8 cellular contexts compared by ENCODE assay signal in genomic region chr3:114362815-114363214, GRCh38.
A peak's percentile ranks its signal among the peaks of the same experiment; 100 is the strongest.
DNase-seq lines count a peak whose midpoint lies in the region; ATAC-seq and TF ChIP-seq lines count a peak whose summit lies in the region.

No MANE protein-coding gene starts in this region.

- peaks cover 0 to 25% (median 12%) of the 10 kb centered on the region in 4 donors for H3K4me1 ChIP-seq in stomach

- no peak overlapping the region for H3K27ac ChIP-seq in neural cell (ENCODE audit: low read length)
- no peak overlapping the region for H3K27ac ChIP-seq in stomach

- H2AFZ ChIP-seq in neural cell (ENCODE audit: low read depth, low read length): no peak overlapping the region

- H3F3A ChIP-seq in neural cell (ENCODE audit: insufficient read depth, low read length, poor library complexity, severe bottlenecking): no peaks in the 10 kb centered on the region

- no peaks in the 10 kb centered on the region for H3K79me2 ChIP-seq in neural cell (replicated peaks; ENCODE audit: insufficient read depth, low read length)

- 79 to 90% (median 86%) methylated on average over 1 of the region's 1 CpG for WGBS in stomach, 5 donors

- no peaks in the 10 kb centered on the region for H4K20me1 ChIP-seq in neural cell (ENCODE audit: insufficient read depth)

- H3K9me2 ChIP-seq in neural cell (ENCODE audit: insufficient read depth, low read length): no peaks in the 10 kb centered on the region

- H3K4me2 ChIP-seq in neural cell (ENCODE audit: low read length): no peak overlapping the region

- TF ChIP-seq EP300 in neural cell (conservative IDR thresholded peaks at IDR 0.05; ENCODE audit: poor library complexity, severe bottlenecking) (no peak), stomach (IDR thresholded peaks at IDR 0.05) (no peak)

- ATAC-seq in GM18502 (IDR thresholded peaks at IDR 0.05; ENCODE audit: poor library complexity, unreplicated experiment) (peak; percentile 55), HG02884 (IDR thresholded peaks at IDR 0.05; ENCODE audit: unreplicated experiment) (no peak)

- H3K4me3 ChIP-seq in AG09309 (ENCODE audit: control insufficient read depth, low read depth, low read length) (no peak overlapping the region), neural cell (ENCODE audit: low read length) (no peak overlapping the region), stomach (no peak overlapping the region)

- intact Hi-C loops in stomach (cut with DNase I; ENCODE audit: low total_unique reads): no loop called here

- TF ChIP-seq CTCF in AG09309 (IDR thresholded peaks at IDR 0.05; ENCODE audit: control insufficient read depth, insufficient read depth, low read depth, low read length, missing control alignments): peak; percentile 40
- peak; percentile 64 for TF ChIP-seq CTCF in neural cell (IDR thresholded peaks at IDR 0.05; ENCODE audit: poor library complexity, severe bottlenecking)
- TF ChIP-seq CTCF in stomach (IDR thresholded peaks at IDR 0.05): peak in 2 of 7 experiments; percentile 21 to 40

- H3K27me3 ChIP-seq in neural cell (ENCODE audit: insufficient read depth, low read depth, low read length): no peaks in the 10 kb centered on the region
- no peaks in the 10 kb centered on the region for H3K27me3 ChIP-seq in stomach

- peak; percentile 61 for TF ChIP-seq RAD21 in neural cell (conservative IDR thresholded peaks at IDR 0.05)

- no peak overlapping the region for H3K9ac ChIP-seq in neural cell (ENCODE audit: low read length)

- DNase-seq in AG09309 (ENCODE audit: low read depth): no peak
- DNase-seq in NCI-H446 (lab: John Stamatoyannopoulos, UW): peak; percentile 18 to 62
- peak; percentile 24 to 37 for DNase-seq in dermis microvascular lymphatic vessel endothelial cell (ENCODE audit: low read depth in 2 of 2)
- DNase-seq in stomach: no peak
- no peak for DNase-seq in KG1 (lab: John Stamatoyannopoulos, UW)

- H3K36me3 ChIP-seq in neural cell (ENCODE audit: insufficient read depth, low read length): no peaks in the 10 kb centered on the region
- H3K36me3 ChIP-seq in stomach: no peaks in the 10 kb centered on the region

- H3K9me3 ChIP-seq in neural cell (ENCODE audit: low read length) (no peaks in the 10 kb centered on the region), stomach (no peaks in the 10 kb centered on the region)

- no peak for TF ChIP-seq POLR2A in stomach (IDR thresholded peaks at IDR 0.05)

TF ChIP-seq in neural cell, 6 proteins besides CTCF, POLR2A, EP300 and RAD21:
- peak; percentile 66 for TF ChIP-seq SMC3 (conservative IDR thresholded peaks at IDR 0.05; ENCODE audit: poor library complexity)
- TF ChIP-seq EZH2 (IDR thresholded peaks at IDR 0.05; ENCODE audit: borderline replicate concordance, insufficient read depth, low read length, poor library complexity, severe bottlenecking): no peak
TF ChIP-seq in neural cell: peak in this region for 1.

Comparison
In these comparisons a context has a peak if more than half of its experiments do, and no peak if none do; other contexts are left out.
1. DNase-seq: peak in NCI-H446 (2 of 2) and dermis microvascular lymphatic vessel endothelial cell (2 of 2); none in AG09309 (single experiment), stomach (single experiment) and KG1 (single experiment).